ENCODE assay signal across 32 cellular contexts in genomic region chr3:142536519-142536918, GRCh38.
"Had no signal": no experiment of that assay in that cellular context is flagged by ENCODE, and none has a peak within 500 bp of the region (broad histone marks: within the 10 kb centered on the region; RNA-seq: fewer than 3 reads in every experiment).

No MANE protein-coding gene starts in this region.

- H3K4me3 Mint-ChIP-seq: naive thymus-derived CD8-positive, alpha-beta T cell; natural killer cell treated with Interleukin-12 subunit alpha and Interleukin-12 subunit beta and Interleukin-15 and Interleukin-18, amount 100 ng/mL, for 72 hours; nephron progenitor cell; neural progenitor cell; stimulated activated memory B cell treated with anti-CD40 and anti-IgM and Interleukin-4, amounts not matched to agents 10 μg/mL and 1 μg/mL and 100 μg/mL, for 72 hours; stimulated activated naive CD8-positive, alpha-beta T cell treated with anti-CD3 and anti-CD28 coated beads, Interleukin-15, amount 100 ng/mL, for 72 hours; type B pancreatic cell had no signal

- H3K27me3 ChIP-seq: neural progenitor cell, ovary, spleen, suprapubic skin, testis, tibial artery, transverse colon, upper lobe of right lung, uterus had no signal

- H3K4me1 ChIP-seq: neural progenitor cell, parathyroid adenoma, psoas muscle, spleen, suprapubic skin, testis, tibial artery, transverse colon, upper lobe of right lung, uterus had no signal

- ATAC-seq: naive thymus-derived CD8-positive, alpha-beta T cell; natural killer cell treated with Interleukin-12 subunit alpha and Interleukin-12 subunit beta and Interleukin-15 and Interleukin-18, amount 100 ng/mL, for 72 hours; psoas muscle; right cardiac atrium; sciatic nerve; stimulated activated memory B cell treated with anti-CD40 and anti-IgM and Interleukin-4, amounts not matched to agents 10 μg/mL and 1 μg/mL and 100 μg/mL, for 72 hours; stimulated activated naive CD8-positive, alpha-beta T cell treated with anti-CD3 and anti-CD28 coated beads, Interleukin-15, amount 100 ng/mL, for 72 hours; stimulated activated naive CD8-positive, alpha-beta T cell treated with anti-CD3 and anti-CD28 coated beads, Interleukin-15, Interleukin-2, amounts not matched to agents 100 U/mL and 50 U/mL, for 24 hours; upper lobe of right lung had no signal

- H3K4me3 ChIP-seq: neural progenitor cell, ovary, psoas muscle, skin epidermis, smooth muscle cell, spleen, suprapubic skin, testis, tibial artery, transverse colon, upper lobe of right lung, uterus had no signal

- H3K27ac ChIP-seq: neural progenitor cell, ovary, parathyroid adenoma, psoas muscle, skin epidermis, spleen, suprapubic skin, testis, tibial artery, transverse colon, upper lobe of right lung, uterus had no signal

- H3K9ac ChIP-seq: neural progenitor cell, parathyroid adenoma had no signal

- H3K9me3 ChIP-seq: ovary, psoas muscle, spleen, suprapubic skin, testis, tibial artery, transverse colon, upper lobe of right lung, uterus had no signal

- H3K27me3 Mint-ChIP-seq: naive thymus-derived CD8-positive, alpha-beta T cell; natural killer cell treated with Interleukin-12 subunit alpha and Interleukin-12 subunit beta and Interleukin-15 and Interleukin-18, amount 100 ng/mL, for 72 hours; progenitor cell of endocrine pancreas; stimulated activated memory B cell treated with anti-CD40 and anti-IgM and Interleukin-4, amounts not matched to agents 10 μg/mL and 1 μg/mL and 100 μg/mL, for 72 hours; stimulated activated naive CD8-positive, alpha-beta T cell treated with anti-CD3 and anti-CD28 coated beads, Interleukin-15, amount 100 ng/mL, for 72 hours; type B pancreatic cell had no signal

- H3K27ac Mint-ChIP-seq: natural killer cell treated with Interleukin-12 subunit alpha and Interleukin-12 subunit beta and Interleukin-15 and Interleukin-18, amount 100 ng/mL, for 72 hours; nephron progenitor cell; neural progenitor cell; progenitor cell of endocrine pancreas; stimulated activated memory B cell treated with anti-CD40 and anti-IgM and Interleukin-4, amounts not matched to agents 10 μg/mL and 1 μg/mL and 100 μg/mL, for 72 hours; type B pancreatic cell had no signal

- H3K36me3 ChIP-seq: neural progenitor cell, ovary, uterus had no signal

- H3K9me3 Mint-ChIP-seq: natural killer cell treated with Interleukin-12 subunit alpha and Interleukin-12 subunit beta and Interleukin-15 and Interleukin-18, amount 100 ng/mL, for 72 hours; stimulated activated memory B cell treated with anti-CD40 and anti-IgM and Interleukin-4, amounts not matched to agents 10 μg/mL and 1 μg/mL and 100 μg/mL, for 72 hours had no signal

- DNase-seq: naive thymus-derived CD8-positive, alpha-beta T cell; nephron progenitor cell; occipital lobe; ovary; posterior cingulate gyrus; psoas muscle; right cardiac atrium; spleen; stimulated activated CD4-positive, alpha-beta T cell treated with anti-CD3 and anti-CD28 coated beads, Interleukin-12 subunit alpha, Interleukin-12 subunit beta, amount 100 ng/mL, for 4 hours; stimulated activated CD4-positive, alpha-beta T cell treated with anti-CD3 and anti-CD28 coated beads, Interleukin-1b, Interleukin-23, amount 100 ng/mL, for 48 hours; stimulated activated CD4-positive, alpha-beta T cell treated with anti-CD3 and anti-CD28 coated beads, Interleukin-4, amount 100 ng/mL, for 1 hour; stimulated activated CD4-positive, alpha-beta T cell treated with anti-CD3 and anti-CD28 coated beads, Interleukin-4, amount 100 ng/mL, for 4 hours; stimulated activated CD8-positive, alpha-beta memory T cell treated with anti-CD3 and anti-CD28 coated beads, Interleukin-4, amount 100 ng/mL, for 48 hours; stimulated activated naive CD4-positive, alpha-beta T cell; stimulated activated naive CD8-positive, alpha-beta T cell treated with anti-CD3 and anti-CD28 coated beads, Interleukin-15, amount 100 ng/mL, for 72 hours; stimulated activated naive CD8-positive, alpha-beta T cell treated with anti-CD3 and anti-CD28 coated beads, Interleukin-15, Interleukin-2, amounts not matched to agents 100 U/mL and 50 U/mL, for 24 hours; substantia nigra; testis; tibial artery; transverse colon; upper lobe of right lung; uterus had no signal

- H3K4me1 Mint-ChIP-seq: naive thymus-derived CD8-positive, alpha-beta T cell; nephron progenitor cell; neural progenitor cell; stimulated activated memory B cell treated with anti-CD40 and anti-IgM and Interleukin-4, amounts not matched to agents 10 μg/mL and 1 μg/mL and 100 μg/mL, for 72 hours; stimulated activated naive CD8-positive, alpha-beta T cell treated with anti-CD3 and anti-CD28 coated beads, Interleukin-15, amount 100 ng/mL, for 72 hours had no signal
